ENCODE assay signal across 8 cellular contexts in genomic region chr20:45306431-45306982, GRCh38. TPM values are rescaled to one million over a fixed set of nuclear protein-coding genes. Genes with fewer than 3 reads are reported as not detected.
DNase-seq lines count a peak whose midpoint lies in the region; ATAC-seq, FAIRE-seq and TF ChIP-seq lines count a peak whose summit lies in the region.

Gene RBPJL (plus strand): TSS chr20:45306840. CDS start chr20:45306923, 83 bp downstream.

- no peak for TF ChIP-seq POLR2A in H54 (IDR thresholded peaks at IDR 0.05; ENCODE audit: low read depth, low read length)

- ATAC-seq in HG02798 (IDR thresholded peaks at IDR 0.05; ENCODE audit: poor library complexity, unreplicated experiment) = no peak

- H3K27me3 Mint-ChIP-seq in endothelial cell (ENCODE audit: unreplicated experiment) = peaks cover 10% of the 10 kb centered on the region

- peak; percentile 98 for TF ChIP-seq CTCF in endothelial cell (IDR thresholded peaks at IDR 0.05; ENCODE audit: unreplicated experiment)

- FAIRE-seq in H54 (lab: Jason Lieb, UNC) = no peak

- H3K36me3 Mint-ChIP-seq in endothelial cell (ENCODE audit: low read depth, unreplicated experiment) = peaks cover 3% of the 10 kb centered on the region

- H3K36me3 ChIP-seq in H7 (replicated peaks; ENCODE audit: control insufficient read depth, insufficient read depth, low read length) (no peaks in the 10 kb centered on the region), rectal smooth muscle tissue (ENCODE audit: control insufficient read depth, insufficient read depth, low read length) (no peaks in the 10 kb centered on the region)

- no peak within 1 kb of the TSS for H3K27ac ChIP-seq in rectal smooth muscle tissue (ENCODE audit: low read depth, low read length)

- H3K9me3 Mint-ChIP-seq in endothelial cell (ENCODE audit: unreplicated experiment) = no peaks in the 10 kb centered on the region

- H3K27me3 ChIP-seq in H7 (ENCODE audit: control insufficient read depth, insufficient read depth, low read length) (peaks cover 9% of the 10 kb centered on the region), rectal smooth muscle tissue (ENCODE audit: control insufficient read depth, insufficient read depth, low read length) (peaks cover 8% of the 10 kb centered on the region)

- H3K4me3 Mint-ChIP-seq in endothelial cell (ENCODE audit: unreplicated experiment) = no peak within 1 kb of the TSS

- no peaks in the 10 kb centered on the region for H3K4me1 ChIP-seq in rectal smooth muscle tissue (ENCODE audit: control insufficient read depth, insufficient read depth, low read length)

- peaks cover 4% of the 10 kb centered on the region for H3K4me1 Mint-ChIP-seq in endothelial cell (ENCODE audit: unreplicated experiment)

- no peak within 1 kb of the TSS for H3K27ac Mint-ChIP-seq in endothelial cell (ENCODE audit: unreplicated experiment)

- DNase-seq in H7 (peak; percentile 93), endothelial cell (ENCODE audit: low spot score) (peak; percentile 67), NOMO-1 treated with DMSO at 0.1 percent for 48 hours (lab: John Stamatoyannopoulos, UW; ENCODE audit: unreplicated experiment) (no peak), COLO829 (ENCODE audit: low spot score) (no peak), H54 (ENCODE audit: insufficient read length, low spot score) (no peak)
- DNase-seq in activated CD4-positive, CD25-positive, alpha-beta regulatory T cell treated with anti-CD3 and anti-CD28 coated beads, Interleukin-2, amount 50 U/mL, for 72 hours = peak; percentile 67

- H3K4me3 ChIP-seq in H7 (ENCODE audit: insufficient read depth, low read depth, low read length) (no peak within 1 kb of the TSS), rectal smooth muscle tissue (ENCODE audit: low read length) (peak within 1 kb of the TSS; percentile 51)

- no peak within 1 kb of the TSS for H3K9ac ChIP-seq in rectal smooth muscle tissue (ENCODE audit: low read length)

RNA-seq across cellular contexts. Expression of gene RBPJL, which starts in this region (rescaled TPM):
- total RNA-seq in H7 (2014; rRNA removed; shearing (Covaris generic)) = not detected in 2 replicates
- not detected for total RNA-seq in endothelial cell (ENCODE audit: unreplicated experiment)

Comparison
In these comparisons a context has a peak if more than half of its experiments do, and no peak if none do; other contexts are left out.
1. Peak in DNase-seq in H7; RNA of the gene not detected or under 1 TPM.
2. Peak in DNase-seq in endothelial cell; RNA of the gene not detected or under 1 TPM.